Comparison of ENCODE assay signal across 9 cellular contexts in the genomic region with DNA sequence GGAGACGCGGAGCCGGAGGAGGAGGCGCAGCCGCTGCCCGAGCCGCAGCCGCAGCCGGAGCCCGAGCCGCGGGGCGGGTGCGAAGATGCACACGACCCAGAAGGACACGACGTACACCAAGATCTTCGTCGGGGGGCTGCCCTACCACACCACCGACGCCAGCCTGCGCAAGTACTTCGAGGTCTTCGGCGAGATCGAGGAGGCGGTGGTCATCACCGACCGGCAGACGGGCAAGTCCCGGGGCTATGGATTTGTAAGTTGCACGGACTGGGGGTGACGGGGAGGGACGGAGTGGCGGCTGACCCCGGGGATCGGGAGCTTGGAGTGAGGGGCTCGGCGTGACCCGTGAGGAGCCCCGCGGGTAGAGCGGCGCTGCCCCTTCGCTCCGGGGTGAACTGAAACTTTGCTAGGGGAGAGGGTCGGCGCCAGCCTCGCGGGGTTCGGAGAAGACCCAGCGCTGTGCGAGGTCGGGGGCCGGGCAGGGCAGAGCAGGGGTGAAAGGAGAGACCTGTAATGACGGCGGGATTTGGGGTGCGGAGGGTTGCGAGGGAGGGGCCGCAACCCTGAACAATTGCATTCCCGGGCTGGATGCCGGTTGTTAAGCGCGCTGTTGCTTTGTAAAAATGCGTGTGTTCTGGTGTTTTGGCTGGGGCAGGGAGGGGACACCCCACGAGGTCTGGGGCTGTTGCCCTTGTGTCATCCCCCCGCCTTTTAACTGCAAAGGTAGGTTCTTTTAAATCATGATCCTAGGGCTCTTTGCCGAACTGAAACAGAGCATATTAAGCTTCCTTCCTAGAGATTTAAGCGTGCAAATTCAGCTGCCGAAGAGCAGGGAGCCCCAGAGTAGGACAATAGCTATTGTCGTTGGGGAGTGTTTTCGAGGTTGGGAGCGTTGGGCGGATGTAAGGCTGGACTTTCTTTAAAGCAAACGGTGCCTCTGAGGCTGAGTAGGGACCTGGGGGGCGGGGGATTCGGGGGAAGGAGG. TPM values are rescaled to one million over a fixed set of nuclear protein-coding genes. Genes with fewer than 3 reads are reported as not detected.
A peak's percentile ranks its signal among the peaks of the same experiment; 100 is the strongest.
DNase-seq lines count a peak whose midpoint lies in the region; FAIRE-seq and TF ChIP-seq lines count a peak whose summit lies in the region.
"Had no signal": no experiment of that assay in that cellular context is flagged by ENCODE, and none has a peak within 500 bp of the region (broad histone marks: within the 10 kb centered on the region; RNA-seq: fewer than 3 reads in every experiment).

No MANE protein-coding gene starts in this region.

- peak overlapping the region; percentile 73 for H2AFZ ChIP-seq in endothelial cell of umbilical vein (ENCODE audit: low read depth, low read length)

- H3K79me2 ChIP-seq in endothelial cell of umbilical vein (ENCODE audit: control insufficient read depth, insufficient read depth, low read length): no peaks in the 10 kb centered on the region

- H3K4me1 ChIP-seq in Peyer's patch (peaks cover 0 to 8% (median 0%) of the 10 kb centered on the region in 4 donors), endothelial cell of umbilical vein (ENCODE audit: control insufficient read depth, extremely low read depth, insufficient read depth, low read length) (peaks cover 15% of the 10 kb centered on the region), uterus (no peaks in the 10 kb centered on the region)

- H3K4me3 ChIP-seq in Peyer's patch: peak overlapping the region; percentile 35 to 65 (median 51)
- H3K4me3 ChIP-seq in endothelial cell of umbilical vein (replicated peaks in 1 of 3; ENCODE audit: insufficient read depth in 1 of 3, low read depth in 1 of 3, low read length in 3 of 3): peak overlapping the region; percentile 49 to 66 (median 62)
- H3K4me3 ChIP-seq in uterus: peak overlapping the region; percentile 71 to 81

- intact Hi-C loops in endothelial cell of umbilical vein (cut with micrococcal nuclease): loop anchor here (1.0 to 5.0 kb wide), 4 partner anchors 111 to 303 kb away; a partner anchor contains a TSS
- intact Hi-C loops in uterus (cut with DNase I; ENCODE audit: low total_unique reads): no loop called here

- CTCF ChIA-PET in endothelial cell of umbilical vein (lab: Charles Lee): interaction anchor here (0.8 to 1.6 kb wide), 7 partner anchors 10 to 308 kb away, joined by 3 to 19 read pairs (median 5); no protein-coding TSS in a partner anchor

- H3K9ac ChIP-seq in endothelial cell of umbilical vein (replicated peaks; ENCODE audit: extremely low read depth, insufficient read depth, low read length): peak overlapping the region; percentile 64

- no peak for TF ChIP-seq POLR2A in Peyer's patch (IDR thresholded peaks at IDR 0.05)
- no peak for TF ChIP-seq POLR2A in endothelial cell of umbilical vein (IDR thresholded peaks at IDR 0.05; ENCODE audit: low read depth, low read length)
- no peak for TF ChIP-seq POLR2A in uterus (IDR thresholded peaks at IDR 0.05)

- peak; percentile 78 for FAIRE-seq in endothelial cell of umbilical vein (lab: Jason Lieb, UNC)
- FAIRE-seq: A204.1 had no signal

- peak overlapping the region in 3 of 4 donors; percentile 18 to 83 (median 66) for H3K27ac ChIP-seq in Peyer's patch
- no peak overlapping the region for H3K27ac ChIP-seq in endothelial cell of umbilical vein (ENCODE audit: insufficient read depth, low read depth, low read length)
- H3K27ac ChIP-seq in uterus: peak overlapping the region; percentile 86 to 92

- H3K9me3 ChIP-seq in Peyer's patch (no peaks in the 10 kb centered on the region), endothelial cell of umbilical vein (replicated peaks; ENCODE audit: control insufficient read depth, insufficient read depth, low read length) (no peaks in the 10 kb centered on the region), uterus (no peaks in the 10 kb centered on the region)

- dilution Hi-C loops in endothelial cell of umbilical vein (cut with MboI; ENCODE audit: extremely low pct_ligation_motif_present, low sequenced_read_pairs): no loop called here

- H3K36me3 ChIP-seq in Peyer's patch: no peaks in the 10 kb centered on the region
- H3K36me3 ChIP-seq in endothelial cell of umbilical vein (ENCODE audit: control insufficient read depth in 2 of 2, extremely low read depth in 1 of 2, insufficient read depth in 2 of 2, low read length in 2 of 2): no peaks in the 10 kb centered on the region
- no peaks in the 10 kb centered on the region for H3K36me3 ChIP-seq in uterus

- peaks cover 0 to 10% of the 10 kb centered on the region in 2 donors for H3K27me3 ChIP-seq in Peyer's patch
- H3K27me3 ChIP-seq in endothelial cell of umbilical vein (ENCODE audit: control insufficient read depth in 2 of 2, insufficient read depth in 2 of 2, low read length in 2 of 2): no peaks in the 10 kb centered on the region
- no peaks in the 10 kb centered on the region for H3K27me3 ChIP-seq in uterus

- no peak for TF ChIP-seq CTCF in Peyer's patch (IDR thresholded peaks at IDR 0.05)
- no peak for TF ChIP-seq CTCF in endothelial cell of umbilical vein (IDR thresholded peaks at IDR 0.05; ENCODE audit: extremely low read depth in 1 of 2, insufficient read depth in 1 of 2, low read depth in 1 of 2, low read length in 2 of 2)
- TF ChIP-seq CTCF in uterus (IDR thresholded peaks at IDR 0.05): no peak

- POLR2A ChIA-PET in endothelial cell of umbilical vein (lab: Charles Lee): interaction anchor here (0.7 kb wide), 1 partner anchor 18 kb away, joined by 3 read pairs; no protein-coding TSS in a partner anchor

- peak overlapping the region; percentile 79 for H3K4me2 ChIP-seq in endothelial cell of umbilical vein (ENCODE audit: insufficient read depth, low read length)

- DNase-seq in DMS 273 (lab: John Stamatoyannopoulos, UW; ENCODE audit: unreplicated experiment) (peak; percentile 48), DMS 273 treated with DMSO at 0.1 percent for 48 hours (lab: John Stamatoyannopoulos, UW) (no peak), Peyer's patch (peak in 1 of 3 donors; percentile 52), endothelial cell of umbilical vein (ENCODE audit: low read depth, low spot score) (peak; percentile 44), myocyte (ENCODE audit: low read depth) (peak; percentile 51), uterus (peak; percentile 33 to 34), NAMALWA (ENCODE audit: low spot score) (no peak), NCI-H1048 (lab: John Stamatoyannopoulos, UW) (no peak)

- no peaks in the 10 kb centered on the region for H3K9me1 ChIP-seq in endothelial cell of umbilical vein (replicated peaks; ENCODE audit: control insufficient read depth, extremely low read depth, insufficient read depth, low read length)

- BruUV-seq in endothelial cell of umbilical vein (replicated peaks; lab: Mats Ljungman, UMichigan): no TSS peak

- H4K20me1 ChIP-seq in endothelial cell of umbilical vein (replicated peaks; ENCODE audit: control insufficient read depth, extremely low read depth, insufficient read depth, low read length): no peaks in the 10 kb centered on the region

TF ChIP-seq in endothelial cell of umbilical vein, 7 proteins besides CTCF, POLR2A, EP300 and RAD21:
- TF ChIP-seq MYC (IDR thresholded peaks at IDR 0.05; ENCODE audit: low read depth, low read length) (no peak), GATA2 (IDR thresholded peaks at IDR 0.05; ENCODE audit: insufficient read depth, insufficient read length, low read depth, low read length) (no peak), JUN (IDR thresholded peaks at IDR 0.05; ENCODE audit: borderline replicate concordance, insufficient read depth, insufficient read length, low read depth) (no peak), EZH2 (IDR thresholded peaks at IDR 0.05; ENCODE audit: borderline replicate concordance, low read depth, low read length, severe bottlenecking) (no peak), POLR2AphosphoS5 (IDR thresholded peaks at IDR 0.05; ENCODE audit: insufficient read depth, low read depth, low read length) (no peak), FOS (IDR thresholded peaks at IDR 0.05; ENCODE audit: borderline replicate concordance, insufficient read depth, low read length) (no peak)
- TF ChIP-seq, protein P1, sequence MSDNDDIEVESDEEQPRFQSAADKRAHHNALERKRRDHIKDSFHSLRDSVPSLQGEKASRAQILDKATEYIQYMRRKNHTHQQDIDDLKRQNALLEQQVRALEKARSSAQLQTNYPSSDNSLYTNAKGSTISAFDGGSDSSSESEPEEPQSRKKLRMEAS (IDR thresholded peaks at IDR 0.05; ENCODE audit: insufficient read depth, insufficient read length): no peak

RNA-seq across cellular contexts. Expression of a gene that starts 0.6 kb away (rescaled TPM):
- total RNA-seq in Peyer's patch (1 to 10 TPM in 3 of 4 donors, under 1 TPM in 1; 0.88 to 5.0 (median 1.8) TPM), endothelial cell of umbilical vein (6.0 and 6.7 TPM in 2 replicates), myocyte (230 and 289 TPM in 2 replicates), uterus (10 to 100 TPM in 3 of 4 donors, 1 to 10 TPM in 1; 2.0 to 69.4 (median 27.0) TPM)
- polyA plus RNA-seq in endothelial cell of umbilical vein: 6.6 and 12.1 TPM in 2 replicates
- 2.8 and 3.5 TPM in 2 replicates for polyA plus RNA-seq in endothelial cell of umbilical vein (2011; cell fraction: cytosol; rRNA removed)
- polyA plus RNA-seq in endothelial cell of umbilical vein (2011; cell fraction: nucleus; rRNA removed): 3.0 and 3.1 TPM in 2 replicates
- polyA plus RNA-seq in endothelial cell of umbilical vein (2012): 1.1 and 1.4 TPM in 2 replicates
- 12.5 and 16.8 TPM in 2 replicates for polyA minus RNA-seq in endothelial cell of umbilical vein
- not detected for polyA minus RNA-seq in endothelial cell of umbilical vein (2011; cell fraction: cytosol; rRNA and poly(A)+ RNA removed)
- 2.0 and 2.5 TPM in 2 replicates for polyA minus RNA-seq in endothelial cell of umbilical vein (2011; cell fraction: nucleus; rRNA and poly(A)+ RNA removed)
- 60.4 TPM for polyA plus RNA-seq in myocyte (2012)

Comparison
In these comparisons a context has a peak if more than half of its experiments do, and no peak if none do; other contexts are left out.
1. DNase-seq: peak in DMS 273 (single experiment), endothelial cell of umbilical vein (single experiment), myocyte (single experiment) and uterus (2 of 2); none in DMS 273 treated with DMSO at 0.1 percent for 48 hours (single experiment), NAMALWA (single experiment) and NCI-H1048 (single experiment).
2. Peak in every context shown above with its lines, with median percentiles within 50 percentile points of each other: H3K4me3 ChIP-seq.